ENCODE assay signal across 28 cellular contexts in the genomic region with DNA sequence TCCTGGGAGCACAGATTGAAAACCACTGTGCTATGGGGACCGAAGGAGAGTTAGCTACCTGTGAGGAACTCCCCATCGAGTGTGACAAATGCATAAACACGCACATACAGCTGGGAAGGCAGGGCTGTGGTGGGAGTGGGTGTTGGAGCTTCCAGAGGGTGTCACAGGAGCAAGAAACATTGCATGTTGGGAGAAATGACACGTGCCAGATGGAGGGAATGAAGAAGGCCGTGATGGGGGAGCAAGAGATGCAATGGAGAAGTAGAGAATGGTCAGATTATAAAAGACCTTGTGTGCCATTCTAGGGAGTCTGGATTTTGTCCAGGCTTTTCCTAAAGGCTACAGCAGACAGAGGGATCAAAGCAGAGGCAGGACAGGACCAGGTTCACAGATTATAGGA.
"Had no signal": no experiment of that assay in that cellular context is flagged by ENCODE, and none has a peak within 500 bp of the region (broad histone marks: within the 10 kb centered on the region; RNA-seq: fewer than 3 reads in every experiment).

No MANE protein-coding gene starts in this region.

- H3K4me1 ChIP-seq: left lung, lower lobe of right lung had no signal

- H3K36me3 Mint-ChIP-seq: mesothelial cell of epicardium; naive B cell; naive thymus-derived CD8-positive, alpha-beta T cell had no signal

- FAIRE-seq: endometrium, islet of Langerhans, keratinocyte had no signal

- H3K27ac ChIP-seq: epithelial cell of prostate, esophagus squamous epithelium, gastrocnemius medialis, heart right ventricle, left lung, lower lobe of right lung had no signal

- H3K27ac Mint-ChIP-seq: dendritic cell treated with granulocyte-macrophage colony-stimulating factor and Interleukin-4, amounts not matched to agents 40 ng/mL and 50 ng/mL, for 4 days; effector memory CD8-positive, alpha-beta T cell; endodermal cell; mesothelial cell of epicardium; naive B cell; naive thymus-derived CD8-positive, alpha-beta T cell had no signal

- H3K4me3 ChIP-seq: esophagus squamous epithelium, gastrocnemius medialis, heart right ventricle, left lung, lower lobe of right lung, mucosa of descending colon had no signal

- H3K9me3 Mint-ChIP-seq: dendritic cell treated with granulocyte-macrophage colony-stimulating factor and Interleukin-4, amounts not matched to agents 40 ng/mL and 50 ng/mL, for 4 days; effector memory CD8-positive, alpha-beta T cell had no signal

- H3K36me3 ChIP-seq: esophagus squamous epithelium, gastrocnemius medialis, heart right ventricle, left lung, lower lobe of right lung had no signal

- H3K4me3 Mint-ChIP-seq: dendritic cell treated with granulocyte-macrophage colony-stimulating factor and Interleukin-4, amounts not matched to agents 40 ng/mL and 50 ng/mL, for 4 days; effector memory CD8-positive, alpha-beta T cell; endodermal cell; mesothelial cell of epicardium; naive B cell; naive thymus-derived CD8-positive, alpha-beta T cell had no signal

- ATAC-seq: effector memory CD8-positive, alpha-beta T cell; esophagus mucosa; gastrocnemius medialis; heart right ventricle; left cardiac atrium; left lung; left ventricle myocardium superior; lower lobe of right lung; mucosa of descending colon; naive thymus-derived CD8-positive, alpha-beta T cell had no signal

- H3K4me1 Mint-ChIP-seq: endodermal cell, naive B cell had no signal

- H3K27me3 ChIP-seq: esophagus squamous epithelium, gastrocnemius medialis, left lung had no signal

- DNase-seq: cortex of kidney; effector CD8-positive, alpha-beta T cell; effector memory CD8-positive, alpha-beta T cell; endodermal cell; erythroblast; esophagus squamous epithelium; foreskin fibroblast; foreskin melanocyte; gastrocnemius medialis; glutamatergic neuron; head of caudate nucleus; heart right ventricle; hippocampal formation; left cardiac atrium; left lung; left ventricle myocardium superior; lower lobe of right lung; mesenchymal stem cell; mucosa of descending colon; naive B cell; naive thymus-derived CD8-positive, alpha-beta T cell had no signal

- H3K9me3 ChIP-seq: esophagus squamous epithelium, gastrocnemius medialis, heart right ventricle, left lung, lower lobe of right lung, mucosa of descending colon had no signal
